8 cellular contexts compared by ENCODE assay signal in the genomic region with DNA sequence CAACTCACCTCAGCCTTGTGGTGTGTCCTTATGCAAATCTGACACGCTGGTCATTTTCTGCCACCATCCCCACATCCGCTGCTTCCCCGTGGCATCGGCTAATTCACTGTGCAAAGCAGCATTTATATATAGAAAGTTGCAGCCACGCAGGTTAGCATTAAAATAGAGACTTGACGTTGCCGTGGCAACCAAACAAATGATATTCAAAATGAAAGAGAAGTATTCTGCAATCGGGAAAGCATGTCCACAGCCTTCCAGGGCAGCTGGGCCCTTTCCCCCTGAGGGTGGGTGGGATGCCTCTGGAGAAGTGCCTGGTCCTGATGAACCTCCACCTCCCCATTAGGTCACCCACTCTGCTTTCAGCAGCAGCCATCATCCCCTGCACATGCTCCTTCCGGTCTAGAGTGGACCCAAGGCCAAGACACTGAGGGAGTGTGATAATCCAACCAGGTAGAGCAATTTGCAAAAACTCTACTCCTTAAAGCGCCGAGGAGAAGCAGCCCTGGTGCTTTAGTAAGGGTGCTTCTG.
DNase-seq lines count a peak whose midpoint lies in the region; ATAC-seq and FAIRE-seq lines count a peak whose summit lies in the region.

No MANE protein-coding gene starts in this region.

- peak overlapping the region; percentile 68 for H3K27ac ChIP-seq in caudate nucleus (ENCODE audit: low read depth, low read length)
- H3K27ac ChIP-seq in subcutaneous abdominal adipose tissue (ENCODE audit: low read depth, low read length): peak overlapping the region; percentile 60

- H3K4me3 ChIP-seq in subcutaneous abdominal adipose tissue (ENCODE audit: low read depth in 1 of 5, low read length in 5 of 5): peak overlapping the region in 2 of 5 donors; percentile 1 to 23

- no peak overlapping the region for H3K9ac ChIP-seq in subcutaneous abdominal adipose tissue (ENCODE audit: low read length in 5 of 5)

- FAIRE-seq in RCC 7860 (lab: Jason Lieb, UNC): no peak

- peaks cover 3 to 14% (median 10%) of the 10 kb centered on the region in 5 donors for H3K27me3 ChIP-seq in subcutaneous abdominal adipose tissue (ENCODE audit: control insufficient read depth in 5 of 5, insufficient read depth in 4 of 5, low read length in 5 of 5)

- H3K4me1 ChIP-seq in subcutaneous abdominal adipose tissue (ENCODE audit: control insufficient read depth in 5 of 5, insufficient read depth in 5 of 5, low read length in 5 of 5): peaks cover 1 to 65% (median 49%) of the 10 kb centered on the region in 5 donors

- no peaks in the 10 kb centered on the region for H3K36me3 ChIP-seq in subcutaneous abdominal adipose tissue (ENCODE audit: control insufficient read depth in 5 of 5, insufficient read depth in 5 of 5, low read length in 5 of 5)

- peak in 10 of 61 donors; percentile 18 to 65 (median 47) for DNase-seq in caudate nucleus (lab: John Stamatoyannopoulos, UW)
- DNase-seq in DMS153 treated with DMSO at 0.1 percent for 48 hours (lab: John Stamatoyannopoulos, UW; ENCODE audit: unreplicated experiment): no peak
- no peak for DNase-seq in SKM-1 (lab: John Stamatoyannopoulos, UW; ENCODE audit: unreplicated experiment)
- no peak for DNase-seq in AG08395 (ENCODE audit: low spot score)
- DNase-seq in RCC 7860 (ENCODE audit: low spot score): no peak

- H3K9me3 ChIP-seq in subcutaneous abdominal adipose tissue (ENCODE audit: control insufficient read depth in 5 of 5, low read length in 5 of 5): peaks cover 0 to 3% (median 0%) of the 10 kb centered on the region in 5 donors

- ATAC-seq in GM19397 (IDR thresholded peaks at IDR 0.05; ENCODE audit: unreplicated experiment): peak; percentile 90
- ATAC-seq in HG03064 (IDR thresholded peaks at IDR 0.05; ENCODE audit: low read depth, unreplicated experiment): peak; percentile 80
